In the genomic region with DNA sequence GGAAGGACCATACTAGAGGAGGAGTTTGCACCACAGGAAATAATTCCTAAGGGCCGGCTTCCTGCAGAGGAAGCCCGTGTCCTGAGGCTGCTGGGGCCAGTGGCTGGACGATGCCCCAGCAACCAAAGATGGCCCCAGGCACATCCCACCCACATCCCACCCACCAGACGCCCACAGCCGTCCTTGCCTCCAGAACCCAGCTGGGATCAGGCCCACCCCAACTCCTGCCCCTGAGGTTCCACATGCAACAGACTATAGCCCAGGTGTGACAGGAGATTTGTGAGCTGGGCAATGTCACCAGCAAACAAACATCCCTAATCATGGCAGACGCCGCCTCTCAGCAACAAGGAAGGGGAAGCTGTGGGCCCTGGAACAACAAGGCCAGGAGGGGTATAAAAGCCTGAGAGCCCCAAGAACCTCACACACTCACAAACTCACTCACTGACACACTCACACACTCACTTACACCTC, we compare ENCODE assay signal across 21 cellular contexts. TPM values are rescaled to one million over a fixed set of nuclear protein-coding genes. Genes with fewer than 3 reads are reported as not detected.
DNase-seq lines count a peak whose midpoint lies in the region; ATAC-seq and TF ChIP-seq lines count a peak whose summit lies in the region.
"Had no signal": no experiment of that assay in that cellular context is flagged by ENCODE, and none has a peak within 500 bp of the region (broad histone marks: within the 10 kb centered on the region; RNA-seq: fewer than 3 reads in every experiment).

A gene with protein sequence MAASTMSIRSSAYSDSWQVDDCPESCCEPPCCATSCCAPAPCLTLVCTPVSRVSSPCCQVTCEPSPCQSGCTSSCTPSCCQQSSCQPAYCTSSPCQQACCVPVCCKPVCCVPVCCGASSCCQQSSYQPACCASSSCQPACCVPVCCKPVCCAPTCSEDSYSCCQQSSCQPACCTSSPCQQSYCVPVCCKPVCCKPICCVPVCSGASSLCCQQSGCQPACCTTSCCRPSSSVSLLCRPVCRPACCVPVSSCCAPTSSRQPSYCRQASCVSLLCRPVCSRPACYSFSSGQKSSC (plus strand): TSS at position 421 of the 471 bp plus-strand sequence. CDS start 79 bp downstream, outside the sequence.

- H3K27ac ChIP-seq in spleen = no peak within 1 kb of the TSS
- H3K27ac ChIP-seq: 22Rv1, BLaER1, PC-9 had no signal

- ATAC-seq in GM18870 (IDR thresholded peaks at IDR 0.05; ENCODE audit: unreplicated experiment) = no peak
- no peak for ATAC-seq in GM18519 (IDR thresholded peaks at IDR 0.05; ENCODE audit: low FRiP score, unreplicated experiment)

- WGBS in spleen, 5 donors = 48 to 55% (median 49%) methylated on average over 5 to 7 of the region's 7 CpGs

- H3K27me3 Mint-ChIP-seq in activated T-cell treated with anti-CD3 and anti-CD28 coated beads, Interleukin-2, amount 50 U/mL, for 24 hours = no peaks in the 10 kb centered on the region
- peaks cover 3% of the 10 kb centered on the region for H3K27me3 Mint-ChIP-seq in glutamatergic neuron (ENCODE audit: unreplicated experiment)

- H3K9me3 ChIP-seq in spleen = peaks cover 5 to 64% (median 52%) of the 10 kb centered on the region in 8 donors

- TF ChIP-seq CTCF in glutamatergic neuron (IDR thresholded peaks at IDR 0.05; ENCODE audit: partially characterized antibody, unreplicated experiment) = no peak
- TF ChIP-seq CTCF in spleen (IDR thresholded peaks at IDR 0.05 in 8 of 11, conservative IDR thresholded peaks at IDR 0.05 in 3 of 11) = no peak

- no peak within 1 kb of the TSS for H3K4me3 Mint-ChIP-seq in activated T-cell treated with anti-CD3 and anti-CD28 coated beads, Interleukin-2, amount 50 U/mL, for 24 hours
- H3K4me3 Mint-ChIP-seq in glutamatergic neuron (ENCODE audit: unreplicated experiment) = no peak within 1 kb of the TSS
- H3K4me3 Mint-ChIP-seq: HFFc6 had no signal

- H3K4me1 ChIP-seq in spleen = peaks cover 0 to 17% (median 4%) of the 10 kb centered on the region in 6 donors

- H3K36me3 ChIP-seq in spleen = no peaks in the 10 kb centered on the region
- H3K36me3 ChIP-seq: BLaER1 had no signal

- intact Hi-C loops in spleen (cut with DNase I; ENCODE audit: low total_unique reads) = no loop called here

- no peak within 1 kb of the TSS for H3K27ac Mint-ChIP-seq in activated T-cell treated with anti-CD3 and anti-CD28 coated beads, Interleukin-2, amount 50 U/mL, for 24 hours
- peak within 1 kb of the TSS; percentile 22 for H3K27ac Mint-ChIP-seq in glutamatergic neuron (ENCODE audit: unreplicated experiment)
- H3K27ac Mint-ChIP-seq: HFFc6 had no signal

- H3K36me3 Mint-ChIP-seq in activated T-cell treated with anti-CD3 and anti-CD28 coated beads, Interleukin-2, amount 50 U/mL, for 24 hours (ENCODE audit: low read depth) = peaks cover 3% of the 10 kb centered on the region
- peaks cover 50% of the 10 kb centered on the region for H3K36me3 Mint-ChIP-seq in glutamatergic neuron (ENCODE audit: unreplicated experiment)

- peaks cover 20% of the 10 kb centered on the region for H3K4me1 Mint-ChIP-seq in activated T-cell treated with anti-CD3 and anti-CD28 coated beads, Interleukin-2, amount 50 U/mL, for 24 hours (ENCODE audit: low read depth)
- H3K4me1 Mint-ChIP-seq in glutamatergic neuron (ENCODE audit: low read depth, unreplicated experiment) = peaks cover 2% of the 10 kb centered on the region

- H3K9me3 Mint-ChIP-seq in activated T-cell treated with anti-CD3 and anti-CD28 coated beads, Interleukin-2, amount 50 U/mL, for 24 hours = peaks cover 50% of the 10 kb centered on the region
- peaks cover 15% of the 10 kb centered on the region for H3K9me3 Mint-ChIP-seq in glutamatergic neuron (ENCODE audit: unreplicated experiment)

- peak; percentile 15 for DNase-seq in activated T-cell treated with anti-CD3 and anti-CD28 coated beads, Interleukin-2, amount 50 U/mL, for 24 hours
- DNase-seq in activated T-cell treated with anti-CD3 and anti-CD28 coated beads for 4 hours = no peak
- DNase-seq in NCI-H146 treated with DMSO at 0.1 percent for 48 hours (lab: John Stamatoyannopoulos, UW; ENCODE audit: unreplicated experiment) = peak; percentile 54
- no peak for DNase-seq in glutamatergic neuron
- DNase-seq in spleen = peak; percentile 35
- no peak for DNase-seq in dedifferentiated amniotic fluid mesenchymal stem cell (ENCODE audit: extremely low spot score)
- DNase-seq: GDM1, GOT3, HFFc6, NCI-H1048, NCI-H1436 treated with DMSO at 0.1 percent for 48 hours, NCI-H2081 treated with DMSO at 0.1 percent for 48 hours, NCI-H510A, NCI-H82, PC-9 had no signal

- H3K4me3 ChIP-seq in spleen = no peak within 1 kb of the TSS
- H3K4me3 ChIP-seq: BLaER1, PC-9 had no signal

- TF ChIP-seq POLR2A in spleen (IDR thresholded peaks at IDR 0.05) = no peak

- H3K27me3 ChIP-seq in spleen (replicated peaks in 1 of 7) = peaks cover 0 to 31% (median 0%) of the 10 kb centered on the region in 7 donors
- H3K27me3 ChIP-seq: BLaER1 had no signal

RNA-seq across cellular contexts. Expression of the gene that starts here (rescaled TPM):
- total RNA-seq in glutamatergic neuron (ENCODE audit: unreplicated experiment) = not detected
- total RNA-seq in spleen = not detected
- polyA plus RNA-seq in spleen = not detected
- total RNA-seq: HFFc6, MCF 10A, PC-9, SK-MEL-5 had no signal

Comparison
In these comparisons a context has a peak if more than half of its experiments do, and no peak if none do; other contexts are left out.
1. DNase-seq: peak in activated T-cell treated with anti-CD3 and anti-CD28 coated beads, Interleukin-2, amount 50 U/mL, for 24 hours (single experiment) and NCI-H146 treated with DMSO at 0.1 percent for 48 hours (single experiment); none in activated T-cell treated with anti-CD3 and anti-CD28 coated beads for 4 hours (single experiment), glutamatergic neuron (single experiment) and dedifferentiated amniotic fluid mesenchymal stem cell (single experiment).
2. Peak in DNase-seq in spleen; RNA of the gene not detected or under 1 TPM.